Comparison of ENCODE assay signal across 1 cellular context in the genomic region with DNA sequence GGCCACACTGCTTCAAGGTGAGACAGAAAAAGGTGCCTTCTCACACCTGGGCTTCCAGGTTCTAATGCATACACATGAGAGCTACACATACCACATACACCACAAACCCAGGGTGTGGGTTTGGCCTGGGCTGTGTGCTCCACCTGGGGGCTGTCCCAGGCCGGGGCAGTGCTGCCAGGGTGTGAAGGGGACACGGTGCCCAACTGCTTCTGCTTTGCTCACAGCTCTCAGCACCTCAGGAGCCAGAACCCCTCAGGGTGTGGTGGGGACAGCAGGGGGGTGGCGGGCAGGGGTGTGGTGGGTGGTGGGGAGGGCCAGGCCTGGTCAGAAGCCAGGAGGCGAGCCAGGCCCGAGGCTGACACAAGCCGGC.
TF ChIP-seq lines count a peak whose summit lies in the region.

No MANE protein-coding gene starts in this region.

TF ChIP-seq in WTC11, 78 proteins besides CTCF, POLR2A, EP300 and RAD21:
- TF ChIP-seq, protein P1, sequence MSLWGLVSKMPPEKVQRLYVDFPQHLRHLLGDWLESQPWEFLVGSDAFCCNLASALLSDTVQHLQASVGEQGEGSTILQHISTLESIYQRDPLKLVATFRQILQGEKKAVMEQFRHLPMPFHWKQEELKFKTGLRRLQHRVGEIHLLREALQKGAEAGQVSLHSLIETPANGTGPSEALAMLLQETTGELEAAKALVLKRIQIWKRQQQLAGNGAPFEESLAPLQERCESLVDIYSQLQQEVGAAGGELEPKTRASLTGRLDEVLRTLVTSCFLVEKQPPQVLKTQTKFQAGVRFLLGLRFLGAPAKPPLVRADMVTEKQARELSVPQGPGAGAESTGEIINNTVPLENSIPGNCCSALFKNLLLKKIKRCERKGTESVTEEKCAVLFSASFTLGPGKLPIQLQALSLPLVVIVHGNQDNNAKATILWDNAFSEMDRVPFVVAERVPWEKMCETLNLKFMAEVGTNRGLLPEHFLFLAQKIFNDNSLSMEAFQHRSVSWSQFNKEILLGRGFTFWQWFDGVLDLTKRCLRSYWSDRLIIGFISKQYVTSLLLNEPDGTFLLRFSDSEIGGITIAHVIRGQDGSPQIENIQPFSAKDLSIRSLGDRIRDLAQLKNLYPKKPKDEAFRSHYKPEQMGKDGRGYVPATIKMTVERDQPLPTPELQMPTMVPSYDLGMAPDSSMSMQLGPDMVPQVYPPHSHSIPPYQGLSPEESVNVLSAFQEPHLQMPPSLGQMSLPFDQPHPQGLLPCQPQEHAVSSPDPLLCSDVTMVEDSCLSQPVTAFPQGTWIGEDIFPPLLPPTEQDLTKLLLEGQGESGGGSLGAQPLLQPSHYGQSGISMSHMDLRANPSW (CRISPR knock-in tag; conservative IDR thresholded peaks at IDR 0.05; ENCODE audit: low read depth): no peak
- TF ChIP-seq, protein P2, sequence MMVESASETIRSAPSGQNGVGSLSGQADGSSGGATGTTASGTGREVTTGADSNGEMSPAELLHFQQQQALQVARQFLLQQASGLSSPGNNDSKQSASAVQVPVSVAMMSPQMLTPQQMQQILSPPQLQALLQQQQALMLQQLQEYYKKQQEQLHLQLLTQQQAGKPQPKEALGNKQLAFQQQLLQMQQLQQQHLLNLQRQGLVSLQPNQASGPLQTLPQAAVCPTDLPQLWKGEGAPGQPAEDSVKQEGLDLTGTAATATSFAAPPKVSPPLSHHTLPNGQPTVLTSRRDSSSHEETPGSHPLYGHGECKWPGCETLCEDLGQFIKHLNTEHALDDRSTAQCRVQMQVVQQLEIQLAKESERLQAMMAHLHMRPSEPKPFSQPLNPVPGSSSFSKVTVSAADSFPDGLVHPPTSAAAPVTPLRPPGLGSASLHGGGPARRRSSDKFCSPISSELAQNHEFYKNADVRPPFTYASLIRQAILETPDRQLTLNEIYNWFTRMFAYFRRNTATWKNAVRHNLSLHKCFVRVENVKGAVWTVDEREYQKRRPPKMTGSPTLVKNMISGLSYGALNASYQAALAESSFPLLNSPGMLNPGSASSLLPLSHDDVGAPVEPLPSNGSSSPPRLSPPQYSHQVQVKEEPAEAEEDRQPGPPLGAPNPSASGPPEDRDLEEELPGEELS (CRISPR knock-in tag; IDR thresholded peaks at IDR 0.05): no peak
- TF ChIP-seq PRRX2 (CRISPR knock-in tag; IDR thresholded peaks at IDR 0.05): no peak
- no peak for TF ChIP-seq EMX1 (CRISPR knock-in tag; IDR thresholded peaks at IDR 0.05)
- no peak for TF ChIP-seq FOXP1 (CRISPR knock-in tag; IDR thresholded peaks at IDR 0.05; ENCODE audit: borderline replicate concordance)
- TF ChIP-seq ZNF263 (CRISPR knock-in tag; IDR thresholded peaks at IDR 0.05; ENCODE audit: low read depth): no peak
- TF ChIP-seq, protein P3, sequence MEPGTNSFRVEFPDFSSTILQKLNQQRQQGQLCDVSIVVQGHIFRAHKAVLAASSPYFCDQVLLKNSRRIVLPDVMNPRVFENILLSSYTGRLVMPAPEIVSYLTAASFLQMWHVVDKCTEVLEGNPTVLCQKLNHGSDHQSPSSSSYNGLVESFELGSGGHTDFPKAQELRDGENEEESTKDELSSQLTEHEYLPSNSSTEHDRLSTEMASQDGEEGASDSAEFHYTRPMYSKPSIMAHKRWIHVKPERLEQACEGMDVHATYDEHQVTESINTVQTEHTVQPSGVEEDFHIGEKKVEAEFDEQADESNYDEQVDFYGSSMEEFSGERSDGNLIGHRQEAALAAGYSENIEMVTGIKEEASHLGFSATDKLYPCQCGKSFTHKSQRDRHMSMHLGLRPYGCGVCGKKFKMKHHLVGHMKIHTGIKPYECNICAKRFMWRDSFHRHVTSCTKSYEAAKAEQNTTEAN (CRISPR knock-in tag; IDR thresholded peaks at IDR 0.05): no peak
- no peak for TF ChIP-seq ZBTB21 (CRISPR knock-in tag; IDR thresholded peaks at IDR 0.05; ENCODE audit: borderline replicate concordance)
- no peak for TF ChIP-seq ETV6 (CRISPR knock-in tag; IDR thresholded peaks at IDR 0.05)
- TF ChIP-seq JUN (CRISPR knock-in tag; IDR thresholded peaks at IDR 0.05): no peak
- no peak for TF ChIP-seq FOXK1 (CRISPR knock-in tag; IDR thresholded peaks at IDR 0.05)
- no peak for TF ChIP-seq ZNF219 (CRISPR knock-in tag; IDR thresholded peaks at IDR 0.05; ENCODE audit: borderline replicate concordance)
- TF ChIP-seq RORB (CRISPR knock-in tag; IDR thresholded peaks at IDR 0.05): no peak
- TF ChIP-seq RELA (CRISPR knock-in tag; IDR thresholded peaks at IDR 0.05; ENCODE audit: borderline replicate concordance): no peak
- TF ChIP-seq MXD4 (CRISPR knock-in tag; IDR thresholded peaks at IDR 0.05; ENCODE audit: borderline replicate concordance): no peak
- TF ChIP-seq, protein P4, sequence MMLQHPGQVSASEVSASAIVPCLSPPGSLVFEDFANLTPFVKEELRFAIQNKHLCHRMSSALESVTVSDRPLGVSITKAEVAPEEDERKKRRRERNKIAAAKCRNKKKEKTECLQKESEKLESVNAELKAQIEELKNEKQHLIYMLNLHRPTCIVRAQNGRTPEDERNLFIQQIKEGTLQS (CRISPR knock-in tag; conservative IDR thresholded peaks at IDR 0.05): no peak
- TF ChIP-seq TCF7 (CRISPR knock-in tag; IDR thresholded peaks at IDR 0.05; ENCODE audit: low read depth): no peak
- TF ChIP-seq GTF2I (CRISPR knock-in tag; conservative IDR thresholded peaks at IDR 0.05): no peak
- no peak for TF ChIP-seq TEAD4 (CRISPR knock-in tag; IDR thresholded peaks at IDR 0.05)
